ENCODE assay signal across 8 cellular contexts in the genomic region with DNA sequence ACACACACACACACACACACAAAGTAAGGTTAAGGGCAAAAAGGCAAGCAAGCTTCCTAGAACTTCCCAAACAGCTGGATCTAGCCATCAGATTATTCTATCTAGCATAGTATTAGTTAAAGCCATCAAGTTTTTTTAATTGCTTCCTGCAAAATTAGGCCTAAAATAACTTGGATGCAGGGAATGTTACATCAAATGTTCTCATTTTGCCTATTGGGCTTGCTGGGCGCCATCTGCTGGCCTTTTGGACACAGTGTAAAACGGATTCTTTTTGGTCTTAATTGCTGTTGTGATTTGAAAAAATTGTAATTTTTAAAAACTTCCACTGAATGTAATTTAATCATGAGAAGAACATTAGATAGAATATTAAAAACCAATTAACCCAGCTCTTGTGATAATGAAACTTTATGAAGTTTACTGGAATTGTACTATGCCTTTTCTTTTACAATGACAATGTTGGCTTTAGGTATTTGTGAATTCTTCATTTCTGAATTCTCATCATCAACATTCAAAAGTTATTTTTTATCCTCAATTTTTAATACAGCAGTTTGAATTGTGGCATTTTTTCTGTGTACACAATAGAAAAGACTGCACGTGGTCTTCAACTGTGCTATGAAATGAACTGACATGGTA.
DNase-seq lines count a peak whose midpoint lies in the region; ATAC-seq, FAIRE-seq and TF ChIP-seq lines count a peak whose summit lies in the region.

No MANE protein-coding gene starts in this region.

- peaks cover 0 to 2% of the 10 kb centered on the region in 2 experiments for H3K4me1 ChIP-seq in neutrophil (ENCODE audit: control insufficient read depth in 1 of 2, insufficient read depth in 1 of 2, low read depth in 1 of 2, low read length in 1 of 2)

- ATAC-seq in GM21423 (IDR thresholded peaks at IDR 0.05; ENCODE audit: unreplicated experiment) = no peak
- ATAC-seq in GM21737 (IDR thresholded peaks at IDR 0.05; ENCODE audit: unreplicated experiment) = no peak

- FAIRE-seq in A204.1 (lab: Jason Lieb, UNC) = peak; percentile 93

- peaks cover 6% of the 10 kb centered on the region for H3K36me3 ChIP-seq in neutrophil

- H3K27ac ChIP-seq in neutrophil = no peak overlapping the region

- TF ChIP-seq CTCF in GM10266 (IDR thresholded peaks at IDR 0.05; ENCODE audit: control insufficient read depth, insufficient read depth, low read depth, missing control alignments) (peak; percentile 84), fibroblast of mammary gland (conservative IDR thresholded peaks at IDR 0.05; ENCODE audit: control insufficient read depth, insufficient read depth, low read depth, low read length) (peak; percentile 91), neutrophil (IDR thresholded peaks at IDR 0.05) (peak; percentile 65)

- DNase-seq in GM10266 (ENCODE audit: extremely low spot score) = peak; percentile 22
- DNase-seq in NCI-H2196 treated with DMSO at 0.1 percent for 48 hours (lab: John Stamatoyannopoulos, UW; ENCODE audit: unreplicated experiment) = peak; percentile 33
- DNase-seq in activated T-cell treated with anti-CD3 and anti-CD28 coated beads for 1 hour (ENCODE audit: low read depth) = peak; percentile 30
- peak; percentile 75 for DNase-seq in fibroblast of mammary gland (ENCODE audit: low read depth)

- no peak overlapping the region for H3K4me3 ChIP-seq in fibroblast of mammary gland (ENCODE audit: control insufficient read depth, low read depth, low read length)
- no peak overlapping the region for H3K4me3 ChIP-seq in neutrophil (ENCODE audit: low read depth in 1 of 2, low read length in 1 of 2)

- no peaks in the 10 kb centered on the region for H3K27me3 ChIP-seq in neutrophil

- no peaks in the 10 kb centered on the region for H3K9me3 ChIP-seq in neutrophil

Comparison
In these comparisons a context has a peak if more than half of its experiments do, and no peak if none do; other contexts are left out.
1. DNase-seq: peak in every context shown above with its lines; median percentile 75 in fibroblast of mammary gland; 33 in NCI-H2196 treated with DMSO at 0.1 percent for 48 hours; 30 in activated T-cell treated with anti-CD3 and anti-CD28 coated beads for 1 hour; 22 in GM10266.